1 cellular context compared by ENCODE assay signal in genomic region chr2:195694553-195694952, GRCh38.
TF ChIP-seq lines count a peak whose summit lies in the region.

No MANE protein-coding gene starts in this region.

TF ChIP-seq in HCT116, 20 proteins besides CTCF, POLR2A, EP300 and RAD21 (continued from another document):
- no peak for TF ChIP-seq ZNF274 (IDR thresholded peaks at IDR 0.05; ENCODE audit: low read depth, low read length)
- TF ChIP-seq, protein P1, sequence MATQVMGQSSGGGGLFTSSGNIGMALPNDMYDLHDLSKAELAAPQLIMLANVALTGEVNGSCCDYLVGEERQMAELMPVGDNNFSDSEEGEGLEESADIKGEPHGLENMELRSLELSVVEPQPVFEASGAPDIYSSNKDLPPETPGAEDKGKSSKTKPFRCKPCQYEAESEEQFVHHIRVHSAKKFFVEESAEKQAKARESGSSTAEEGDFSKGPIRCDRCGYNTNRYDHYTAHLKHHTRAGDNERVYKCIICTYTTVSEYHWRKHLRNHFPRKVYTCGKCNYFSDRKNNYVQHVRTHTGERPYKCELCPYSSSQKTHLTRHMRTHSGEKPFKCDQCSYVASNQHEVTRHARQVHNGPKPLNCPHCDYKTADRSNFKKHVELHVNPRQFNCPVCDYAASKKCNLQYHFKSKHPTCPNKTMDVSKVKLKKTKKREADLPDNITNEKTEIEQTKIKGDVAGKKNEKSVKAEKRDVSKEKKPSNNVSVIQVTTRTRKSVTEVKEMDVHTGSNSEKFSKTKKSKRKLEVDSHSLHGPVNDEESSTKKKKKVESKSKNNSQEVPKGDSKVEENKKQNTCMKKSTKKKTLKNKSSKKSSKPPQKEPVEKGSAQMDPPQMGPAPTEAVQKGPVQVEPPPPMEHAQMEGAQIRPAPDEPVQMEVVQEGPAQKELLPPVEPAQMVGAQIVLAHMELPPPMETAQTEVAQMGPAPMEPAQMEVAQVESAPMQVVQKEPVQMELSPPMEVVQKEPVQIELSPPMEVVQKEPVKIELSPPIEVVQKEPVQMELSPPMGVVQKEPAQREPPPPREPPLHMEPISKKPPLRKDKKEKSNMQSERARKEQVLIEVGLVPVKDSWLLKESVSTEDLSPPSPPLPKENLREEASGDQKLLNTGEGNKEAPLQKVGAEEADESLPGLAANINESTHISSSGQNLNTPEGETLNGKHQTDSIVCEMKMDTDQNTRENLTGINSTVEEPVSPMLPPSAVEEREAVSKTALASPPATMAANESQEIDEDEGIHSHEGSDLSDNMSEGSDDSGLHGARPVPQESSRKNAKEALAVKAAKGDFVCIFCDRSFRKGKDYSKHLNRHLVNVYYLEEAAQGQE (IDR thresholded peaks at IDR 0.05; ENCODE audit: low read depth), result no peak
TF ChIP-seq in HCT116: peak in this region for 0.
